1 cellular context compared by ENCODE assay signal in genomic region chr11:130861902-130862552, GRCh38.
TF ChIP-seq lines count a peak whose summit lies in the region.

No MANE protein-coding gene starts in this region.

TF ChIP-seq in HepG2, 621 proteins besides CTCF, POLR2A, EP300 and RAD21 (continued from another document):
- TF ChIP-seq CEBPZ (IDR thresholded peaks at IDR 0.05; ENCODE audit: low read length), result no peak
- TF ChIP-seq GPBP1L1 (CRISPR knock-in tag; IDR thresholded peaks at IDR 0.05), result no peak
- TF ChIP-seq ZNF260 (CRISPR knock-in tag; IDR thresholded peaks at IDR 0.05; ENCODE audit: borderline replicate concordance, low read depth), result no peak
- no peak for TF ChIP-seq ZNF609 (CRISPR knock-in tag; IDR thresholded peaks at IDR 0.05; ENCODE audit: borderline replicate concordance)
TF ChIP-seq in HepG2: peak in this region for 108.
